28 cellular contexts compared by ENCODE assay signal in the genomic region with DNA sequence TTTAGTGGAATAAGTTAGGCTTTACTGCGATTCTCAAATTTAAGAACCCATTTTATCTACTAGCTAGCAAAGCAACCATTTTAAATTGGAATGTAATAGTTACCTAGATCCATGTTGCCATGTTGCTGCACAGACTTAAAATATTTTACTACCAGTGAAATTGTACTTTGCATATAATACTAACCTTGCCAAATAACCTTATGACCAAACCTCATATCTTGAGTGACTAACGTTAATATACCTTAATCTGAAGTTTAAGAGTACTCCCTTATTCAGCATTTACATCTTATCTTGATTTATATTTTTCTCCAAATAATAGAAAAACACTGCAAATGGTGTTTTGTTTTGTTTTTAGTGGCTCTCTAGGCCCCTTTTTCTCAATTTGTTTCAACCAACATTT.
"Had no signal": no experiment of that assay in that cellular context is flagged by ENCODE, and none has a peak within 500 bp of the region (broad histone marks: within the 10 kb centered on the region; RNA-seq: fewer than 3 reads in every experiment).

No MANE protein-coding gene starts in this region.

- DNase-seq: activated CD4-positive, alpha-beta T cell treated with anti-CD3 and anti-CD28 coated beads for 36 hours; activated CD4-positive, CD25-positive, alpha-beta regulatory T cell; activated CD8-positive, alpha-beta memory T cell treated with anti-CD3 and anti-CD28 coated beads, Interleukin-2, amount 10 ng/mL, durations not matched to agents 7 days and 5 days; activated CD8-positive, alpha-beta T cell treated with anti-CD3 and anti-CD28 coated beads, Interleukin-2, amount 10 ng/mL, durations not matched to agents 7 days and 5 days; activated naive CD4-positive, alpha-beta T cell; activated T-cell treated with anti-CD3 and anti-CD28 coated beads, Interleukin-2, amount 50 U/mL, for 72 hours; aorta; body of pancreas; cerebellar nuclear complex; colonic mucosa; effector memory CD4-positive, alpha-beta T cell; foreskin keratinocyte; heart left ventricle; hypothalamus; kidney glomerular epithelial cell; lower lobe of right lung; mesendoderm; mucosa of descending colon; right lobe of liver; stimulated activated CD4-positive, alpha-beta T cell treated with anti-CD3 and anti-CD28 coated beads, Interleukin-2, amount 100 ng/mL, for 48 hours; trophoblast cell had no signal

- H3K27ac Mint-ChIP-seq: activated CD4-positive, alpha-beta T cell treated with anti-CD3 and anti-CD28 coated beads for 36 hours; activated CD8-positive, alpha-beta memory T cell treated with anti-CD3 and anti-CD28 coated beads, Interleukin-2, amount 10 ng/mL, durations not matched to agents 7 days and 5 days; activated CD8-positive, alpha-beta T cell treated with anti-CD3 and anti-CD28 coated beads, Interleukin-2, amount 10 ng/mL, durations not matched to agents 7 days and 5 days; activated naive CD8-positive, alpha-beta T cell; activated T-cell treated with anti-CD3 and anti-CD28 coated beads, Interleukin-2, amount 50 U/mL, for 72 hours; natural killer cell treated with Interleukin-12 subunit alpha and Interleukin-12 subunit beta and Interleukin-15 and Interleukin-18, amount 100 ng/mL, for 72 hours; stimulated activated naive CD8-positive, alpha-beta T cell treated with anti-CD3 and anti-CD28 coated beads, Interleukin-15, Interleukin-2, amounts not matched to agents 100 ng/mL and 50 ng/mL, for 24 hours had no signal

- H3K4me3 ChIP-seq: body of pancreas, colonic mucosa, esophagus muscularis mucosa, heart left ventricle, lower lobe of right lung, mucosa of descending colon, right lobe of liver, thoracic aorta had no signal

- H3K4me1 ChIP-seq: body of pancreas, colonic mucosa, esophagus muscularis mucosa, lower lobe of right lung, right lobe of liver had no signal

- H3K4me3 Mint-ChIP-seq: activated CD4-positive, alpha-beta T cell treated with anti-CD3 and anti-CD28 coated beads for 36 hours; activated CD8-positive, alpha-beta memory T cell treated with anti-CD3 and anti-CD28 coated beads, Interleukin-2, amount 10 ng/mL, durations not matched to agents 7 days and 5 days; activated CD8-positive, alpha-beta T cell treated with anti-CD3 and anti-CD28 coated beads, Interleukin-2, amount 10 ng/mL, durations not matched to agents 7 days and 5 days; activated naive CD8-positive, alpha-beta T cell; activated T-cell treated with anti-CD3 and anti-CD28 coated beads, Interleukin-2, amount 50 U/mL, for 72 hours; natural killer cell treated with Interleukin-12 subunit alpha and Interleukin-12 subunit beta and Interleukin-15 and Interleukin-18, amount 100 ng/mL, for 72 hours; stimulated activated naive CD8-positive, alpha-beta T cell treated with anti-CD3 and anti-CD28 coated beads, Interleukin-15, Interleukin-2, amounts not matched to agents 100 ng/mL and 50 ng/mL, for 24 hours had no signal

- H3K36me3 Mint-ChIP-seq: activated CD8-positive, alpha-beta memory T cell treated with anti-CD3 and anti-CD28 coated beads, Interleukin-2, amount 10 ng/mL, durations not matched to agents 7 days and 5 days; activated naive CD8-positive, alpha-beta T cell; natural killer cell treated with Interleukin-12 subunit alpha and Interleukin-12 subunit beta and Interleukin-15 and Interleukin-18, amount 100 ng/mL, for 72 hours had no signal

- ATAC-seq: activated CD8-positive, alpha-beta memory T cell treated with anti-CD3 and anti-CD28 coated beads, Interleukin-2, amount 10 ng/mL, durations not matched to agents 7 days and 5 days; activated CD8-positive, alpha-beta T cell treated with anti-CD3 and anti-CD28 coated beads, Interleukin-2, amount 10 ng/mL, durations not matched to agents 7 days and 5 days; activated T-cell treated with anti-CD3 and anti-CD28 coated beads, Interleukin-2, amount 50 U/mL, for 72 hours; body of pancreas; foreskin keratinocyte; heart left ventricle; left lobe of liver; lower lobe of right lung; mucosa of descending colon; natural killer cell treated with Interleukin-12 subunit alpha and Interleukin-12 subunit beta and Interleukin-15 and Interleukin-18, amount 100 ng/mL, for 72 hours; right lobe of liver had no signal

- H3K9me3 Mint-ChIP-seq: natural killer cell treated with Interleukin-12 subunit alpha and Interleukin-12 subunit beta and Interleukin-15 and Interleukin-18, amount 100 ng/mL, for 72 hours had no signal

- H3K27me3 ChIP-seq: body of pancreas, colonic mucosa, esophagus muscularis mucosa, foreskin keratinocyte, heart left ventricle, right lobe of liver had no signal

- H3K27ac ChIP-seq: body of pancreas, colonic mucosa, esophagus muscularis mucosa, foreskin keratinocyte, lower lobe of right lung, right lobe of liver, thoracic aorta had no signal

- H3K27me3 Mint-ChIP-seq: activated CD4-positive, alpha-beta T cell treated with anti-CD3 and anti-CD28 coated beads for 36 hours; activated CD8-positive, alpha-beta memory T cell treated with anti-CD3 and anti-CD28 coated beads, Interleukin-2, amount 10 ng/mL, durations not matched to agents 7 days and 5 days; activated naive CD8-positive, alpha-beta T cell; natural killer cell treated with Interleukin-12 subunit alpha and Interleukin-12 subunit beta and Interleukin-15 and Interleukin-18, amount 100 ng/mL, for 72 hours; stimulated activated naive CD8-positive, alpha-beta T cell treated with anti-CD3 and anti-CD28 coated beads, Interleukin-15, Interleukin-2, amounts not matched to agents 100 ng/mL and 50 ng/mL, for 24 hours had no signal

- H3K36me3 ChIP-seq: colonic mucosa, esophagus muscularis mucosa, heart left ventricle, lower lobe of right lung, right lobe of liver, thoracic aorta had no signal

- FAIRE-seq: urothelium cell line had no signal

- H3K9me3 ChIP-seq: body of pancreas, colonic mucosa, esophagus muscularis mucosa, lower lobe of right lung, mucosa of descending colon, right lobe of liver, thoracic aorta had no signal
